ENCODE assay signal across 32 cellular contexts in genomic region chr15:94987085-94987484, GRCh38.
"Had no signal": no experiment of that assay in that cellular context is flagged by ENCODE, and none has a peak within 500 bp of the region (broad histone marks: within the 10 kb centered on the region; RNA-seq: fewer than 3 reads in every experiment).

No MANE protein-coding gene starts in this region.

- ATAC-seq: activated naive CD4-positive, alpha-beta T cell treated with anti-CD3 and anti-CD28 coated beads, Interleukin-2, amount 50 U/mL, for 72 hours; activated naive CD8-positive, alpha-beta T cell treated with anti-CD3 and anti-CD28 coated beads, Interleukin-2, amount 50 U/mL, for 24 hours; activated T-cell treated with anti-CD3 and anti-CD28 coated beads, Interleukin-2, amount 50 U/mL, for 4 hours; activated T-cell treated with anti-CD3 and anti-CD28 coated beads, Interleukin-2, amount 50 U/mL, for 72 hours; activated T-helper 17 cell treated with anti-CD3 and anti-CD28 coated beads, Interleukin-2, amount 50 U/mL, for 72 hours; body of pancreas had no signal

- FAIRE-seq: bronchial epithelial cell had no signal

- H3K9me3 ChIP-seq: adrenal gland, ascending aorta, body of pancreas had no signal

- H3K36me3 ChIP-seq: adrenal gland, ascending aorta, brain microvascular endothelial cell, breast epithelium, cardiac muscle cell had no signal

- DNase-seq: activated effector memory CD4-positive, alpha-beta T cell treated with anti-CD3 and anti-CD28 coated beads, Interleukin-2, amount 50 U/mL, for 16 hours; activated effector memory CD4-positive, alpha-beta T cell treated with Interleukin-2 at 50 U/mL for 16 hours; activated gamma-delta T cell; activated gamma-delta T cell treated with Interleukin-2 at 50 U/mL for 16 hours; activated naive CD4-positive, alpha-beta T cell; activated naive CD4-positive, alpha-beta T cell treated with anti-CD3 and anti-CD28 coated beads for 36 hours; activated naive CD4-positive, alpha-beta T cell treated with anti-CD3 and anti-CD28 coated beads, Interleukin-2, amount 10 ng/mL, durations not matched to agents 7 days and 5 days; activated naive CD4-positive, alpha-beta T cell treated with anti-CD3 and anti-CD28 coated beads, Interleukin-2, amount 50 U/mL, for 16 hours; activated naive CD4-positive, alpha-beta T cell treated with Interleukin-2 at 50 U/mL for 16 hours; activated naive CD8-positive, alpha-beta T cell treated with anti-CD3 and anti-CD28 coated beads for 36 hours; activated naive CD8-positive, alpha-beta T cell treated with anti-CD3 and anti-CD28 coated beads, Interleukin-2, amount 10 ng/mL, durations not matched to agents 7 days and 5 days; activated naive CD8-positive, alpha-beta T cell treated with anti-CD3 and anti-CD28 coated beads, Interleukin-2, amount 50 U/mL, for 24 hours; activated T-cell treated with anti-CD3 and anti-CD28 coated beads, Interleukin-2, amount 50 U/mL, for 24 hours; activated T-cell treated with anti-CD3 and anti-CD28 coated beads, Interleukin-2, amount 50 U/mL, for 4 hours; activated T-cell treated with anti-CD3 and anti-CD28 coated beads, Interleukin-2, amount 50 U/mL, for 48 hours; activated T-cell treated with anti-CD3 and anti-CD28 coated beads, Interleukin-2, amount 50 U/mL, for 72 hours; adrenal gland; amniotic stem cell; amygdala; anterior cingulate cortex; aorta; body of pancreas; brain microvascular endothelial cell; caudate nucleus; central memory CD4-positive, alpha-beta T cell; cerebellar nuclear complex had no signal

- H3K27ac ChIP-seq: adrenal gland, ascending aorta, body of pancreas, brain microvascular endothelial cell, breast epithelium, cardiac muscle cell had no signal

- H3K4me1 ChIP-seq: adrenal gland, ascending aorta, body of pancreas, breast epithelium had no signal

- H3K4me3 ChIP-seq: adrenal gland, ascending aorta, body of pancreas, breast epithelium, cardiac muscle cell had no signal

- H3K27me3 ChIP-seq: adrenal gland, ascending aorta, body of pancreas, brain microvascular endothelial cell, breast epithelium, cardiac muscle cell had no signal
